14 cellular contexts compared by ENCODE assay signal in genomic region chr1:37633950-37634553, GRCh38. TPM values are rescaled to one million over a fixed set of nuclear protein-coding genes. Genes with fewer than 3 reads are reported as not detected.
A peak's percentile ranks its signal among the peaks of the same experiment; 100 is the strongest.
DNase-seq lines count a peak whose midpoint lies in the region; ATAC-seq and TF ChIP-seq lines count a peak whose summit lies in the region.
"Had no signal": no experiment of that assay in that cellular context is flagged by ENCODE, and none has a peak within 500 bp of the region (broad histone marks: within the 10 kb centered on the region; RNA-seq: fewer than 3 reads in every experiment).

No MANE protein-coding gene starts in this region.

- 1 to 2% (median 1%) methylated on average over 37 to 39 of the region's 40 CpGs for WGBS in ovary, 3 donors

- peaks cover 84% of the 10 kb centered on the region for H3K27me3 Mint-ChIP-seq in activated CD8-positive, alpha-beta memory T cell treated with anti-CD3 and anti-CD28 coated beads, Interleukin-2, amount 10 ng/mL, durations not matched to agents 7 days and 5 days

- H3K27me3 ChIP-seq in BE2C (peaks cover 48% of the 10 kb centered on the region), HCT116 (ENCODE audit: insufficient read depth, low read length) (peaks cover 48% of the 10 kb centered on the region), ovary (no peaks in the 10 kb centered on the region)

- no peak overlapping the region for H3K4me3 ChIP-seq in BE2C (ENCODE audit: low read depth, low read length)
- H3K4me3 ChIP-seq in HCT116 (replicated peaks in 1 of 2; ENCODE audit: low read depth in 1 of 2, low read length in 2 of 2): peak overlapping the region; percentile 4 to 32; a peak in 2 of 4 replicates
- H3K4me3 ChIP-seq in fibroblast of villous mesenchyme (ENCODE audit: low read depth, low read length): peak overlapping the region; percentile 48
- H3K4me3 ChIP-seq in ovary: peak overlapping the region; percentile 47
- H3K4me3 ChIP-seq: GM12878, PC-9 had no signal

- H3K9me3 ChIP-seq in BE2C (no peaks in the 10 kb centered on the region), HCT116 (ENCODE audit: control insufficient read depth in 1 of 2, insufficient read depth in 1 of 2, low read depth in 1 of 2, low read length in 2 of 2) (no peaks in the 10 kb centered on the region), ovary (no peaks in the 10 kb centered on the region)

- BruUV-seq in HCT116 (replicated peaks; lab: Mats Ljungman, UMichigan): no TSS peak

- ATAC-seq in HCT116 (peak; percentile 18; the same call in 1 of the 2 replicates), GM19328 (IDR thresholded peaks at IDR 0.05; ENCODE audit: unreplicated experiment) (no peak)
- ATAC-seq in activated CD8-positive, alpha-beta memory T cell treated with anti-CD3 and anti-CD28 coated beads, Interleukin-2, amount 10 ng/mL, durations not matched to agents 7 days and 5 days: no peak
- ATAC-seq: GM12878 had no signal

- intact Hi-C loops in HCT116 (cut with micrococcal nuclease): no loop called here
- intact Hi-C loops in ovary (cut with DNase I): no loop called here

- H3K36me3 Mint-ChIP-seq in activated CD8-positive, alpha-beta memory T cell treated with anti-CD3 and anti-CD28 coated beads, Interleukin-2, amount 10 ng/mL, durations not matched to agents 7 days and 5 days: no peaks in the 10 kb centered on the region

- peak overlapping the region; percentile 65 for H3K4me2 ChIP-seq in HCT116 (ENCODE audit: low read length)
- H3K4me2 ChIP-seq: PC-9 had no signal

- H3K9ac ChIP-seq in HCT116 (ENCODE audit: low read length): no peak overlapping the region

- CTCF ChIA-PET in HCT116 (lab: Charles Lee): no interaction called here
- CTCF ChIA-PET in activated CD8-positive, alpha-beta memory T cell treated with anti-CD3 and anti-CD28 coated beads, Interleukin-2, amount 10 ng/mL, durations not matched to agents 7 days and 5 days (lab: Charles Lee): interaction anchor here (0.8 kb wide), 1 partner anchor 31 kb away, joined by 4 read pairs; no protein-coding TSS in a partner anchor

- no peak for TF ChIP-seq EP300 in ovary (IDR thresholded peaks at IDR 0.05)

- RAD21 ChIA-PET in HCT116 (lab: Charles Lee; ENCODE audit: low non-redundant PET in 1 of 2, low total read pairs in 2 of 2, uncharacterized antibody in 2 of 2, unreplicated experiment in 2 of 2): no interaction called here

- TF ChIP-seq CTCF in BE2C (IDR thresholded peaks at IDR 0.05; ENCODE audit: low read depth, low read length) (no peak), HCT116 (IDR thresholded peaks at IDR 0.05 in 2 of 3, conservative IDR thresholded peaks at IDR 0.05 in 1 of 3; ENCODE audit: borderline replicate concordance in 1 of 3, insufficient read depth in 1 of 3, low read depth in 2 of 3, low read length in 2 of 3) (no peak), fibroblast of villous mesenchyme (IDR thresholded peaks at IDR 0.05; ENCODE audit: insufficient read depth, low read depth, low read length) (no peak), ovary (IDR thresholded peaks at IDR 0.05) (no peak)

- H3K36me3 ChIP-seq in BE2C (no peaks in the 10 kb centered on the region), HCT116 (ENCODE audit: control insufficient read depth in 1 of 2, insufficient read depth in 2 of 2, low read length in 2 of 2) (no peaks in the 10 kb centered on the region), ovary (no peaks in the 10 kb centered on the region)

- DNase-seq in BE2C (peak; percentile 16), HCT116 (ENCODE audit: low read depth, low spot score) (no peak), fibroblast of villous mesenchyme (ENCODE audit: low read depth) (no peak), ovary (no peak), NCI-H1092 (lab: John Stamatoyannopoulos, UW) (no peak), NCI-H146 (lab: John Stamatoyannopoulos, UW) (no peak)
- DNase-seq in activated CD8-positive, alpha-beta memory T cell treated with anti-CD3 and anti-CD28 coated beads, Interleukin-2, amount 10 ng/mL, durations not matched to agents 7 days and 5 days: no peak
- DNase-seq: NCI-H1694 treated with DMSO at 0.1 percent for 48 hours, PC-9 had no signal

- no peaks in the 10 kb centered on the region for H3K4me1 ChIP-seq in BE2C
- no peaks in the 10 kb centered on the region; a peak in 1 of 4 replicates for H3K4me1 ChIP-seq in HCT116 (ENCODE audit: control insufficient read depth in 1 of 2, insufficient read depth in 2 of 2, low read length in 2 of 2)
- no peaks in the 10 kb centered on the region for H3K4me1 ChIP-seq in ovary (ENCODE audit: insufficient read depth)

- POLR2A ChIA-PET in HCT116 (lab: Charles Lee): no interaction called here

- TF ChIP-seq RAD21 in HCT116 (IDR thresholded peaks at IDR 0.05; ENCODE audit: low read depth): no peak

- no peaks in the 10 kb centered on the region for H3K9me2 ChIP-seq in HCT116 (ENCODE audit: insufficient read depth)

- H3K27ac ChIP-seq in HCT116 (ENCODE audit: low read depth, low read length) (no peak overlapping the region), ovary (no peak overlapping the region)
- H3K27ac ChIP-seq: PC-9 had no signal

- H3K4me1 Mint-ChIP-seq in activated CD8-positive, alpha-beta memory T cell treated with anti-CD3 and anti-CD28 coated beads, Interleukin-2, amount 10 ng/mL, durations not matched to agents 7 days and 5 days: peaks cover 5% of the 10 kb centered on the region

- TF ChIP-seq POLR2A in HCT116 (IDR thresholded peaks at IDR 0.05; ENCODE audit: borderline replicate concordance, extremely low read depth, insufficient read depth, insufficient read length) (no peak), ovary (IDR thresholded peaks at IDR 0.05) (no peak)

- H3K9me3 Mint-ChIP-seq in activated CD8-positive, alpha-beta memory T cell treated with anti-CD3 and anti-CD28 coated beads, Interleukin-2, amount 10 ng/mL, durations not matched to agents 7 days and 5 days (ENCODE audit: low read depth): no peaks in the 10 kb centered on the region

- no peaks in the 10 kb centered on the region for H3K79me2 ChIP-seq in HCT116 (ENCODE audit: insufficient read depth, low read length)

- H2AFZ ChIP-seq in HCT116 (ENCODE audit: low read depth, low read length, poor library complexity, severe bottlenecking): no peak overlapping the region
- H2AFZ ChIP-seq: PC-9 had no signal

- no peak overlapping the region for H3K4me3 Mint-ChIP-seq in activated CD8-positive, alpha-beta memory T cell treated with anti-CD3 and anti-CD28 coated beads, Interleukin-2, amount 10 ng/mL, durations not matched to agents 7 days and 5 days

- no peak overlapping the region for H3K27ac Mint-ChIP-seq in activated CD8-positive, alpha-beta memory T cell treated with anti-CD3 and anti-CD28 coated beads, Interleukin-2, amount 10 ng/mL, durations not matched to agents 7 days and 5 days

- H4K20me1 ChIP-seq in HCT116 (ENCODE audit: insufficient read depth): no peaks in the 10 kb centered on the region

TF ChIP-seq in HCT116, 20 proteins besides CTCF, POLR2A, EP300 and RAD21:
- TF ChIP-seq CBX3 (IDR thresholded peaks at IDR 0.05; ENCODE audit: low read depth) (no peak), TCF7L2 (IDR thresholded peaks at IDR 0.05; ENCODE audit: borderline replicate concordance, extremely low read depth, insufficient read depth, insufficient read length) (no peak)

RNA-seq across cellular contexts. Expression of gene RSPO1, which starts 0.6 kb away (rescaled TPM):
- not detected for polyA plus RNA-seq in BE2C (2012; ENCODE audit: insufficient read depth, insufficient read length, low read depth)
- total RNA-seq in HCT116 (2021; ENCODE audit: unreplicated experiment): 0.15 TPM
- polyA plus RNA-seq in HCT116 (2012): 0.11 and 0.12 TPM in 2 replicates
- not detected in 2 replicates for total RNA-seq in fibroblast of villous mesenchyme
- total RNA-seq in ovary: 10 to 100 TPM in 3 of 7 donors, 1 to 10 TPM in 3, under 1 TPM in 1; 0.23 to 21.4 (median 7.5) TPM
- polyA plus RNA-seq in ovary: 1 to 10 TPM in 1 of 2 donors, under 1 TPM in 1; 0.35 to 3.3 TPM
- not detected for total RNA-seq in activated CD8-positive, alpha-beta memory T cell treated with anti-CD3 and anti-CD28 coated beads, Interleukin-2, amount 10 ng/mL, durations not matched to agents 7 days and 5 days
- total RNA-seq: frontal cortex, GM12878, HT-29, mononuclear cell, PC-9 had no signal
- polyA plus RNA-seq: GM12878 had no signal

RNA-seq across cellular contexts. Expression of gene GNL2, which starts 38.3 kb away (rescaled TPM):
- 44.4 TPM for polyA plus RNA-seq in BE2C (2012; ENCODE audit: insufficient read depth, insufficient read length, low read depth)
- 79.2 TPM for total RNA-seq in HCT116 (2021; ENCODE audit: unreplicated experiment)
- 72.5 and 78.3 TPM in 2 replicates for polyA plus RNA-seq in HCT116 (2012)
- 77.7 and 85.4 TPM in 2 replicates for total RNA-seq in fibroblast of villous mesenchyme
- total RNA-seq in ovary: 10 to 100 TPM; 26.6 to 43.0 (median 31.7) TPM
- polyA plus RNA-seq in ovary: 10 to 100 TPM; 22.3 to 44.5 TPM
- 10 to 100 TPM; 55.4 to 73.6 TPM for total RNA-seq in activated CD8-positive, alpha-beta memory T cell treated with anti-CD3 and anti-CD28 coated beads, Interleukin-2, amount 10 ng/mL, durations not matched to agents 7 days and 5 days

RNA-seq across cellular contexts. Expression of gene CDCA8, which starts 58.3 kb away (rescaled TPM):
- polyA plus RNA-seq in BE2C (2012; ENCODE audit: insufficient read depth, insufficient read length, low read depth): 7.6 TPM
- total RNA-seq in HCT116 (2021; ENCODE audit: unreplicated experiment) (51.7 TPM), fibroblast of villous mesenchyme (6.1 and 14.2 TPM in 2 replicates), ovary (1 to 10 TPM in 2 of 7 donors, under 1 TPM in 5; 0.11 to 1.3 (median 0.42) TPM)
- polyA plus RNA-seq in HCT116 (2012): 66.8 and 76.0 TPM in 2 replicates
- 1 to 10 TPM in 1 of 2 donors, under 1 TPM in 1; 0.84 to 1.9 TPM for polyA plus RNA-seq in ovary
- total RNA-seq in activated CD8-positive, alpha-beta memory T cell treated with anti-CD3 and anti-CD28 coated beads, Interleukin-2, amount 10 ng/mL, durations not matched to agents 7 days and 5 days: 10 to 100 TPM; 77.2 to 97.3 TPM
